Comparison of ENCODE assay signal across 8 cellular contexts in genomic region chr15:101088788-101089578, GRCh38.
A peak's percentile ranks its signal among the peaks of the same experiment; 100 is the strongest.
DNase-seq lines count a peak whose midpoint lies in the region; ATAC-seq, FAIRE-seq and TF ChIP-seq lines count a peak whose summit lies in the region.

No MANE protein-coding gene starts in this region.

- peak; percentile 86 for FAIRE-seq in HTR-8/SVneo (lab: Jason Lieb, UNC)

- H3K4me3 ChIP-seq in BJ (ENCODE audit: low read depth, low read length): no peak overlapping the region

- CTCF ChIA-PET in BJ (lab: Yijun Ruan, JAX): interaction anchor here (0.8 to 4.8 kb wide), 14 partner anchors 10 to 364 kb away, joined by 3 to 43 read pairs (median 4); partner anchors contain the start of gene CHSY1

- no peak overlapping the region for H3K27ac Mint-ChIP-seq in activated naive CD4-positive, alpha-beta T cell treated with anti-CD3 and anti-CD28 coated beads, Interleukin-2, amount 50 U/mL, for 72 hours

- H3K9me3 Mint-ChIP-seq in activated naive CD4-positive, alpha-beta T cell treated with anti-CD3 and anti-CD28 coated beads, Interleukin-2, amount 50 U/mL, for 72 hours: no peaks in the 10 kb centered on the region

- POLR2A ChIA-PET in BJ (lab: Charles Lee): no interaction called here

- peak; percentile 79 for TF ChIP-seq CTCF in BJ (IDR thresholded peaks at IDR 0.05; ENCODE audit: insufficient read depth, low read depth, low read length)

- H3K36me3 ChIP-seq in BJ (ENCODE audit: control insufficient read depth, insufficient read depth, low read length): no peaks in the 10 kb centered on the region

- intact Hi-C loops in left cardiac atrium (cut with DNase I): loop anchor here (2.0 to 10.0 kb wide), 2 partner anchors 74 to 170 kb away; no protein-coding TSS in a partner anchor
- intact Hi-C loops in sciatic nerve (cut with DNase I): loop anchor here (5.0 kb wide), 1 partner anchor 168 kb away; no protein-coding TSS in a partner anchor

- ATAC-seq in GM19043 (IDR thresholded peaks at IDR 0.05; ENCODE audit: low read depth, unreplicated experiment): peak; percentile 87
- ATAC-seq in activated naive CD4-positive, alpha-beta T cell treated with anti-CD3 and anti-CD28 coated beads, Interleukin-2, amount 50 U/mL, for 72 hours: peak; percentile 91
- ATAC-seq in left cardiac atrium: peak; percentile 76 to 81
- ATAC-seq in sciatic nerve: peak; percentile 63
- ATAC-seq in HG02840 (IDR thresholded peaks at IDR 0.05; ENCODE audit: low FRiP score, unreplicated experiment): no peak

- no peaks in the 10 kb centered on the region; the same call in 1 of the 2 replicates for H3K27me3 ChIP-seq in BJ (ENCODE audit: control insufficient read depth, insufficient read depth, low read length)

- DNase-seq in BJ (ENCODE audit: low read depth): no peak
- peak; percentile 74 for DNase-seq in HTR-8/SVneo (ENCODE audit: insufficient read length, low spot score)
- DNase-seq in SKM-1 (lab: John Stamatoyannopoulos, UW; ENCODE audit: unreplicated experiment): peak; percentile 25
- peak; percentile 78 to 95 for DNase-seq in activated naive CD4-positive, alpha-beta T cell treated with anti-CD3 and anti-CD28 coated beads, Interleukin-2, amount 50 U/mL, for 72 hours (ENCODE audit: low spot score in 2 of 2)
- DNase-seq in left cardiac atrium: peak; percentile 75
- peak; percentile 87 for DNase-seq in sciatic nerve (ENCODE audit: low spot score)

- peaks cover 0 to 3% of the 10 kb centered on the region in 2 donors for H3K36me3 Mint-ChIP-seq in activated naive CD4-positive, alpha-beta T cell treated with anti-CD3 and anti-CD28 coated beads, Interleukin-2, amount 50 U/mL, for 72 hours
